Comparison of ENCODE assay signal across 8 cellular contexts in genomic region chr12:74752196-74752595, GRCh38.
"Had no signal": no experiment of that assay in that cellular context is flagged by ENCODE, and none has a peak within 500 bp of the region (broad histone marks: within the 10 kb centered on the region; RNA-seq: fewer than 3 reads in every experiment).

No MANE protein-coding gene starts in this region.

- ATAC-seq: GM12878 had no signal

- FAIRE-seq: G401.6, GM12878, GM12891, GM12892, GM18507, GM19239 had no signal

- DNase-seq: GDM1, GF-D8 had no signal

- H3K4me3 ChIP-seq: GM12878 had no signal
